1 cellular context compared by ENCODE assay signal in the genomic region with DNA sequence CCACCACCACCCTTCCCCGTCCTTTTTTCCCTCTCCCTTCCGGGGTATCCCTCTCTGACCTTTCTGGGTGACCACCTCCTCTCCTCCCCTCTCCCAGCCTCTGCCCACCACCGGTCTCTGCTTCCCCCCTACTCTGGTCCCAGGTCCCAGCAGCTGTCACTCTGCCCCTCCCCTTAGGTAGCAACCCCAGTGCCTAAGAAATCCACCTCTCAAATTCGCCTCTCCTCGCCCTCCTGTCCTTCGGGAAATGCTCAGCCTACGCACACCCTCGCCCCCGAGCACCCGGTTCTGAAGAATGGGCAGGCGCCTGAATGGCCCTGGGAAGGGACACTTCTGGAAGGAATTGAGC.
TF ChIP-seq lines count a peak whose summit lies in the region.

No MANE protein-coding gene starts in this region.

TF ChIP-seq in HCT116, 20 proteins besides CTCF, POLR2A, EP300 and RAD21 (continued from another document):
- TF ChIP-seq MAX (IDR thresholded peaks at IDR 0.05) = no peak
- TF ChIP-seq ATF3 (IDR thresholded peaks at IDR 0.05) = no peak
- no peak for TF ChIP-seq POLR2AphosphoS5 (IDR thresholded peaks at IDR 0.05; ENCODE audit: low read depth, low read length)
- no peak for TF ChIP-seq SIN3A (IDR thresholded peaks at IDR 0.05; ENCODE audit: low read depth)
- no peak for TF ChIP-seq ELF1 (IDR thresholded peaks at IDR 0.05; ENCODE audit: borderline replicate concordance, low read depth)
- no peak for TF ChIP-seq CEBPB (IDR thresholded peaks at IDR 0.05; ENCODE audit: low read depth)
- TF ChIP-seq SP1 (IDR thresholded peaks at IDR 0.05; ENCODE audit: low read depth) = no peak
- TF ChIP-seq FOSL1 (IDR thresholded peaks at IDR 0.05; ENCODE audit: low read depth) = no peak
- no peak for TF ChIP-seq EZH2 (IDR thresholded peaks at IDR 0.05)
- TF ChIP-seq JUND (IDR thresholded peaks at IDR 0.05) = no peak
- TF ChIP-seq YY1 (IDR thresholded peaks at IDR 0.05; ENCODE audit: extremely low read depth, insufficient replicate concordance, low read depth, low read length) = no peak
- TF ChIP-seq EZH2phosphoT487 (IDR thresholded peaks at IDR 0.05; ENCODE audit: borderline replicate concordance) = no peak
